29 cellular contexts compared by ENCODE assay signal in the genomic region with DNA sequence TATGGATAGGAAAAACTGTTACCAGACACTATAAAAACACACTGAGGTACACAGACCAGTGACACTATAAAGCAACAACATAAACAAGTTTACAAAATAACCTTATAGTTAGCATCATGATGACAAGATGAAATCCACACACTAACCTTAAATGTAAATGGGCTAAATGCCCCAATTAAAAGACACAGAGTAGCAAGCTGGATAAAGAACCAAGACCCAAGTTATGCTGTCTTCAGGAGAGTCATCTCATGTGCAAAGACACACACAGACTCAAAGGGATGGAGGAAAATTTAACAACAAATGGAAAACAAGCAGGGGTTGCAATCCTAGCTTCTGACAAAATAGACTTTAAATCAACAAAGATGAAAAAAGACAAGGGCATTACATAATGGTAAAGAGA.
"Had no signal": no experiment of that assay in that cellular context is flagged by ENCODE, and none has a peak within 500 bp of the region (broad histone marks: within the 10 kb centered on the region; RNA-seq: fewer than 3 reads in every experiment).

No MANE protein-coding gene starts in this region.

- H3K4me1 Mint-ChIP-seq: endodermal cell had no signal

- FAIRE-seq: colon, endometrium, endothelial cell of umbilical vein, frontal cortex had no signal

- H3K27ac Mint-ChIP-seq: dendritic cell treated with granulocyte-macrophage colony-stimulating factor and Interleukin-4, amounts not matched to agents 40 ng/mL and 50 ng/mL, for 4 days; effector memory CD8-positive, alpha-beta T cell; endodermal cell had no signal

- DNase-seq: colonic mucosa; cortex of kidney; dermis blood vessel endothelial cell; dorsolateral prefrontal cortex; effector CD4-positive, alpha-beta T cell; effector CD8-positive, alpha-beta T cell; effector memory CD4-positive, alpha-beta T cell; effector memory CD8-positive, alpha-beta T cell; endodermal cell; erythroblast; esophagus squamous epithelium; foreskin fibroblast; foreskin keratinocyte; foreskin melanocyte; gastrocnemius medialis; glutamatergic neuron; head of caudate nucleus; heart left ventricle; heart right ventricle had no signal

- H3K36me3 ChIP-seq: colonic mucosa, gastrocnemius medialis, gastroesophageal sphincter had no signal

- ATAC-seq: effector memory CD8-positive, alpha-beta T cell; esophagus mucosa; foreskin keratinocyte; gastrocnemius medialis; gastroesophageal sphincter; heart left ventricle; heart right ventricle had no signal

- H3K27me3 Mint-ChIP-seq: dendritic cell treated with granulocyte-macrophage colony-stimulating factor and Interleukin-4, amounts not matched to agents 40 ng/mL and 50 ng/mL, for 4 days had no signal

- H3K4me3 Mint-ChIP-seq: dendritic cell treated with granulocyte-macrophage colony-stimulating factor and Interleukin-4, amounts not matched to agents 40 ng/mL and 50 ng/mL, for 4 days; effector memory CD8-positive, alpha-beta T cell; endodermal cell had no signal

- H3K4me3 ChIP-seq: colonic mucosa, coronary artery, dorsolateral prefrontal cortex, esophagus muscularis mucosa, esophagus squamous epithelium, gastrocnemius medialis, gastroesophageal sphincter, heart left ventricle, heart right ventricle had no signal

- H3K9me3 ChIP-seq: colonic mucosa, gastrocnemius medialis had no signal

- H3K27ac ChIP-seq: colonic mucosa, coronary artery, dorsolateral prefrontal cortex, epithelial cell of prostate, esophagus muscularis mucosa, esophagus squamous epithelium, foreskin keratinocyte, gastrocnemius medialis, gastroesophageal sphincter, heart left ventricle, heart right ventricle had no signal

- H3K27me3 ChIP-seq: colonic mucosa, dorsolateral prefrontal cortex, esophagus muscularis mucosa, esophagus squamous epithelium, foreskin keratinocyte, gastrocnemius medialis, gastroesophageal sphincter, heart left ventricle, heart right ventricle had no signal

- H3K4me1 ChIP-seq: colonic mucosa, esophagus muscularis mucosa, esophagus squamous epithelium, foreskin keratinocyte, gastrocnemius medialis, gastroesophageal sphincter, heart left ventricle, heart right ventricle had no signal
